In genomic region chr13:52169839-52170238, GRCh38 we compare ENCODE assay signal across 26 cellular contexts. TPM values are rescaled to one million over a fixed set of nuclear protein-coding genes. Genes with fewer than 3 reads are reported as not detected.
"Had no signal": no experiment of that assay in that cellular context is flagged by ENCODE, and none has a peak within 500 bp of the region (broad histone marks: within the 10 kb centered on the region; RNA-seq: fewer than 3 reads in every experiment).

No MANE protein-coding gene starts in this region.

- H3K9me3 Mint-ChIP-seq: endodermal cell; immature natural killer cell; naive thymus-derived CD4-positive, alpha-beta T cell; nephron; neural progenitor cell; stimulated activated effector memory CD8-positive, alpha-beta T cell treated with anti-CD3 and anti-CD28 coated beads, Interleukin-12 subunit alpha, Interleukin-12 subunit beta, amount 100 ng/mL, for 72 hours had no signal

- ATAC-seq: esophagus mucosa; heart right ventricle; left lobe of liver; naive thymus-derived CD4-positive, alpha-beta T cell; psoas muscle; right cardiac atrium; stimulated activated effector memory CD8-positive, alpha-beta T cell treated with anti-CD3 and anti-CD28 coated beads, Interleukin-12 subunit alpha, Interleukin-12 subunit beta, amount 100 ng/mL, for 72 hours had no signal

- H3K27ac Mint-ChIP-seq: endodermal cell; immature natural killer cell; naive thymus-derived CD4-positive, alpha-beta T cell; nephron; neural progenitor cell; stimulated activated effector memory CD8-positive, alpha-beta T cell treated with anti-CD3 and anti-CD28 coated beads, Interleukin-12 subunit alpha, Interleukin-12 subunit beta, amount 100 ng/mL, for 72 hours had no signal

- DNase-seq: cortex of kidney; effector CD8-positive, alpha-beta T cell; endodermal cell; foreskin fibroblast; glutamatergic neuron; heart right ventricle; immature natural killer cell; mesendoderm; midbrain; naive thymus-derived CD4-positive, alpha-beta T cell; psoas muscle; right cardiac atrium; sigmoid colon; stimulated activated CD4-positive, alpha-beta T cell treated with anti-CD3 and anti-CD28 coated beads, Interleukin-2, amount 100 ng/mL, for 24 hours; stimulated activated CD4-positive, alpha-beta T cell treated with anti-CD3 and anti-CD28 coated beads, Interleukin-4, amount 100 ng/mL, for 24 hours; stimulated activated naive CD4-positive, alpha-beta T cell treated with Interleukin-2 at 50 U/mL for 16 hours; stomach; trophoblast cell had no signal

- H3K27ac ChIP-seq: epithelial cell of prostate, heart right ventricle, neural progenitor cell, parathyroid adenoma, psoas muscle, sigmoid colon, stomach, vagina had no signal

RNA-seq across cellular contexts. Expression of gene NEK5, which starts 41.0 kb away (rescaled TPM):
- total RNA-seq: naive thymus-derived CD4-positive, alpha-beta T cell had no signal
